17 cellular contexts compared by ENCODE assay signal in the genomic region with DNA sequence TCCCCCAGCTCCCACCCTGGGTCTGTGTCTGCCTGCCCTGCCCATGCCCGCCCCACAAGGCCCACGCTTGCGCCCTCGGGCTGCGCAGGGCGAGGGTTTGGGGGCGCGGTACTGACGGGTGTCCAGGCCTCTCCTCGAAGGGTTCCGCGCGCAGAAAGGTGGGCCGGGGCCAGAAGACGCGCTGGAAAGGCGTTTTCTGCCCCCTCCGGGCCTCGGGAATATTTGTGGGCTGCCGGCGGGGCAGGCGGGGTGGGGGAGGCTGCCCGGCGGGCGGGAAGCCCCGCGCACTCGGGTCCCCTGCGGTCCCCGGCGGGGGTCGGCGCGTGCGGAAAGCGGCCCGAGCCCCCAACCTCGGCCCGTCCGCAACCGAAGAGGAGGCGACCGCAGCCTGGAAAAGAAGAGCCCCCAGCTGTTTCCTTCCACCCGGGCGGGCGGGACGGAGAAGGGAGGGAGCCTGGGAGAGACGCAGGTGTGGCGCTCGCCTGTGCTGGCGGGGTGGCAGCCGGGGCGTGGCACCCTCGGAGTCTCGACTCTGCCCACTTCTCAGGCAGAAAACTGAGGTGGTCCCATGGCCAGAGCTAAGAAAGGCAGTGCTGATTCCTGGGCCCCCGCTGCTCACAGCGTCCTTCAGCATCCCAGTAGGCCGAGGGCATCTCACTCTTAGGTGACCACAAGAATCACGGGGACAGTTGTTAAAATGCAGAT. TPM values are rescaled to one million over a fixed set of nuclear protein-coding genes. Genes with fewer than 3 reads are reported as not detected.
A peak's percentile ranks its signal among the peaks of the same experiment; 100 is the strongest.
DNase-seq lines count a peak whose midpoint lies in the region; ATAC-seq, FAIRE-seq and TF ChIP-seq lines count a peak whose summit lies in the region.
"Had no signal": no experiment of that assay in that cellular context is flagged by ENCODE, and none has a peak within 500 bp of the region (broad histone marks: within the 10 kb centered on the region; RNA-seq: fewer than 3 reads in every experiment).

No MANE protein-coding gene starts in this region.

- WGBS in pancreas, 2 donors: 5 to 7% methylated on average over 47 to 59 of the region's 59 CpGs

- H3K36me3 ChIP-seq in ES-I3 (ENCODE audit: insufficient read depth, low read length) (no peaks in the 10 kb centered on the region), NT2/D1 (ENCODE audit: insufficient read depth, insufficient read length, low read length) (no peaks in the 10 kb centered on the region), pancreas (no peaks in the 10 kb centered on the region)
- H3K36me3 ChIP-seq: BE2C had no signal

- intact Hi-C loops in pancreas (cut with DNase I): no loop called here

- no peak for FAIRE-seq in pancreas (lab: Jason Lieb, UNC)
- FAIRE-seq: H54 had no signal

- H3K4me1 ChIP-seq in ES-I3 (ENCODE audit: insufficient read depth, low read length) (no peaks in the 10 kb centered on the region), NT2/D1 (ENCODE audit: insufficient read depth, insufficient read length) (peaks cover 13% of the 10 kb centered on the region), pancreas (no peaks in the 10 kb centered on the region)

- ATAC-seq in pancreas: peak; percentile 64 to 86 (median 76)
- ATAC-seq in GM18907 (IDR thresholded peaks at IDR 0.05; ENCODE audit: unreplicated experiment): no peak
- ATAC-seq: activated naive CD8-positive, alpha-beta T cell treated with anti-CD3 and anti-CD28 coated beads, Interleukin-2, amount 50 U/mL, for 24 hours had no signal

- H3K9me3 ChIP-seq in ES-I3 (ENCODE audit: control insufficient read depth, insufficient read depth, low read length) (no peaks in the 10 kb centered on the region), NT2/D1 (ENCODE audit: insufficient read depth, low read length) (no peaks in the 10 kb centered on the region), pancreas (no peaks in the 10 kb centered on the region)
- H3K9me3 ChIP-seq: BE2C had no signal

- TF ChIP-seq CTCF in pancreas (IDR thresholded peaks at IDR 0.05): no peak

- H3K9ac ChIP-seq in ES-I3 (ENCODE audit: low read depth, low read length) (peak overlapping the region; percentile 55; the same call in 1 of the 2 replicates), NT2/D1 (ENCODE audit: insufficient read length, low read depth) (no peak overlapping the region)

- H3K27ac ChIP-seq in pancreas: peak overlapping the region; percentile 63 to 93 (median 83)

- peaks cover 38% of the 10 kb centered on the region for H3K27me3 ChIP-seq in NT2/D1 (ENCODE audit: insufficient read depth, insufficient read length)
- H3K27me3 ChIP-seq in pancreas: no peaks in the 10 kb centered on the region
- H3K27me3 ChIP-seq: BE2C had no signal

- H3K4me3 ChIP-seq in NT2/D1 (ENCODE audit: insufficient read length, low read depth) (peak overlapping the region; percentile 32), iPS-11a (ENCODE audit: low read depth, low read length) (peak overlapping the region; percentile 28), pancreas (peak overlapping the region; percentile 27 to 64 (median 53))

- DNase-seq in NT2/D1 (ENCODE audit: low read depth, low spot score) (no peak), pancreas (peak; percentile 52 to 88 (median 76)), GF-D8 (lab: John Stamatoyannopoulos, UW) (no peak), iPS-NIHi7 (ENCODE audit: extremely low spot score) (no peak), midbrain (lab: John Stamatoyannopoulos, UW) (no peak)
- DNase-seq: activated CD4-positive, alpha-beta T cell treated with anti-CD3 and anti-CD28 coated beads for 36 hours; activated naive CD8-positive, alpha-beta T cell treated with anti-CD3 and anti-CD28 coated beads, Interleukin-2, amount 50 U/mL, for 24 hours; activated T-cell treated with anti-CD3 and anti-CD28 coated beads for 4 hours; BE2C; cerebellar nuclear complex; erythroblast; Kasumi-1; NCI-H2029 had no signal

RNA-seq across cellular contexts. Expression of a gene that starts 59.0 kb away (rescaled TPM):
- total RNA-seq in pancreas: 10 to 100 TPM; 19.4 to 41.7 (median 31.9) TPM
- polyA plus RNA-seq in pancreas: 10 to 100 TPM; 20.1 to 22.6 TPM

RNA-seq across cellular contexts. Expression of a gene that starts 59.2 kb away (rescaled TPM):
- total RNA-seq in pancreas: 1 to 10 TPM; 2.3 to 9.1 (median 4.6) TPM
- 1 to 10 TPM; 1.8 to 1.9 TPM for polyA plus RNA-seq in pancreas

Comparison
In these comparisons a context has a peak if more than half of its experiments do, and no peak if none do; other contexts are left out.
1. DNase-seq: peak in pancreas (6 of 6); none in NT2/D1 (single experiment), GF-D8 (single experiment), iPS-NIHi7 (single experiment) and midbrain (single experiment).
2. Peak in every context shown above with its lines, with median percentiles within 50 percentile points of each other: H3K4me3 ChIP-seq.